In the genomic region with DNA sequence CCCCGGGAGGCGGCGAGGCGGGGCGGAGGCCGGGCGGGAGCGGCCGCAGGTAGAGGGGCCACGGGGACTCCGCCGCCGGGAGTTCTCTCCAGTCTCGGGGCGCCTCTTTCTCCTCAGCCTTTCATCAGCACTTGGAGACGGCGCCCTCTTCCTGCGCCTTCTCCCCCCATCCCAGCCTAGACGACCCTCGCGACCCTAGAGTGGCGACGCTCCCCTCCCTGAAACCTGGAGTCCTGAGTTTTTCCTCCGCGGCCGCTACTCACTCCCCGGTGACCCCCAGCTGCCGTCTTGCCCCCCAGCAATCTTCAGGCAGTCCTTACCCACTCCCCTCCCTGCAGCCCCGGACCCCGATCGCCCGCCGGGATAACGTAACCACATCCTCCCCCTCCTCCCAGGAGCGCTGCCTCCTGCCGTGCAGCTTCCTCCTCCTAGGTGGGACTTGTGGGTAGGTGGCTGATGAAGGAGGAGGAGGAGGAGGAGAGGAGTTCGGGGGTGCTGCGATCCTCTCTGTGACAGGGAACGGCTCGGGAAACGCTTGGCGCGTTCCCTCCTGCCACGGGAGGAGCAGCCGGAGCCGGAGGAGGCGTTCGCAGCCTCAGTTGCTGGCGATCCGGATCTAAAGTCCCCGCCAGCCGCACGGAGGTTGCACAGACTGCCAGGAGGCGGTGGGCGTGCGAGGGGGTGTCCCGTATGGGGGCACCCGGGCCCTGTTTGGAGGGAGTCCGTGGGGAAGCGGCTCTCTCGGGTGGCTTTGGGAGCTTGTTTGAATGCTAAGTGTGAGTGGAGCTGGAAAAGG, we compare ENCODE assay signal across 8 cellular contexts. TPM values are rescaled to one million over a fixed set of nuclear protein-coding genes. Genes with fewer than 3 reads are reported as not detected.
DNase-seq lines count a peak whose midpoint lies in the region; ATAC-seq and TF ChIP-seq lines count a peak whose summit lies in the region.

No MANE protein-coding gene starts in this region.

- peaks cover 11% of the 10 kb centered on the region for H3K4me1 Mint-ChIP-seq in CD8-positive, alpha-beta T cell (ENCODE audit: low read depth)

- intact Hi-C loops in CD8-positive, alpha-beta T cell (cut with DNase I, micrococcal nuclease), result no loop called here
- intact Hi-C loops in spleen (cut with DNase I; ENCODE audit: low total_unique reads), result no loop called here

- peaks cover 12% of the 10 kb centered on the region for H3K27me3 Mint-ChIP-seq in CD8-positive, alpha-beta T cell (ENCODE audit: low read depth)

- peaks cover 2% of the 10 kb centered on the region for H3K36me3 Mint-ChIP-seq in CD8-positive, alpha-beta T cell

- no peak for TF ChIP-seq CTCF in CD8-positive, alpha-beta T cell (IDR thresholded peaks at IDR 0.05)
- TF ChIP-seq CTCF in spleen (IDR thresholded peaks at IDR 0.05 in 8 of 11, conservative IDR thresholded peaks at IDR 0.05 in 3 of 11), result no peak

- H3K36me3 ChIP-seq in CD8-positive, alpha-beta T cell (ENCODE audit: insufficient read depth, low read length), result no peaks in the 10 kb centered on the region
- H3K36me3 ChIP-seq in spleen, result no peaks in the 10 kb centered on the region

- H3K9me3 ChIP-seq in CD8-positive, alpha-beta T cell (ENCODE audit: low read length), result no peaks in the 10 kb centered on the region
- peaks cover 0 to 30% (median 24%) of the 10 kb centered on the region in 8 donors for H3K9me3 ChIP-seq in spleen

- H3K27ac ChIP-seq in CD8-positive, alpha-beta T cell (ENCODE audit: low read depth, low read length), result no peak overlapping the region
- peak overlapping the region; percentile 81 for H3K27ac ChIP-seq in layer of hippocampus (ENCODE audit: low read depth, low read length)
- peak overlapping the region in 7 of 8 donors; percentile 66 to 85 (median 82) for H3K27ac ChIP-seq in spleen

- peak overlapping the region; percentile 61 for H3K4me3 ChIP-seq in CD8-positive, alpha-beta T cell (ENCODE audit: low read depth, low read length)
- H3K4me3 ChIP-seq in spleen, result peak overlapping the region; percentile 62 to 85 (median 78)

- H3K4me1 ChIP-seq in CD8-positive, alpha-beta T cell (ENCODE audit: insufficient read depth, low read length), result peaks cover 6% of the 10 kb centered on the region
- H3K4me1 ChIP-seq in spleen, result peaks cover 3 to 26% (median 14%) of the 10 kb centered on the region in 6 donors

- WGBS in spleen, 5 donors, result 0 to 5% (median 1%) methylated on average over 20 to 61 of the region's 61 CpGs

- no peak overlapping the region for H3K27ac Mint-ChIP-seq in CD8-positive, alpha-beta T cell

- peak overlapping the region; percentile 86 for H3K4me3 Mint-ChIP-seq in CD8-positive, alpha-beta T cell

- peak; percentile 23 for ATAC-seq in CD8-positive, alpha-beta T cell
- ATAC-seq in SK-N-SH treated with all-trans-retinoic acid at 6 μM for 48 hours, result peak; percentile 63
- ATAC-seq in GM19463 (IDR thresholded peaks at IDR 0.05; ENCODE audit: unreplicated experiment), result no peak

- CTCF ChIA-PET in CD8-positive, alpha-beta T cell (lab: Charles Lee), result no interaction called here

- no peak for TF ChIP-seq POLR2A in spleen (IDR thresholded peaks at IDR 0.05)

- no peaks in the 10 kb centered on the region for H3K27me3 ChIP-seq in CD8-positive, alpha-beta T cell (ENCODE audit: insufficient read depth, low read length)
- no peaks in the 10 kb centered on the region for H3K27me3 ChIP-seq in layer of hippocampus (ENCODE audit: control insufficient read depth, insufficient read depth, low read length)
- H3K27me3 ChIP-seq in spleen (replicated peaks in 1 of 7), result peaks cover 0 to 21% (median 6%) of the 10 kb centered on the region in 7 donors

- POLR2A ChIA-PET in CD8-positive, alpha-beta T cell (lab: Charles Lee), result no interaction called here

- DNase-seq in CD8-positive, alpha-beta T cell, result peak in 3 of 7 experiments; percentile 9 to 51 (median 21)
- DNase-seq in HCEC 1CT, result peak; percentile 33
- peak; percentile 6 for DNase-seq in central memory CD4-positive, alpha-beta T cell
- peak; percentile 80 for DNase-seq in spleen
- DNase-seq in OCI-M2 (lab: John Stamatoyannopoulos, UW; ENCODE audit: unreplicated experiment), result no peak

- H3K9me3 Mint-ChIP-seq in CD8-positive, alpha-beta T cell, result peaks cover 14% of the 10 kb centered on the region

TF ChIP-seq in SK-N-SH treated with all-trans-retinoic acid at 6 μM for 48 hours, 23 proteins besides CTCF, POLR2A, EP300 and RAD21:
- TF ChIP-seq ZFP3 (CRISPR knock-in tag; IDR thresholded peaks at IDR 0.05), result no peak
- no peak for TF ChIP-seq ZNF8 (CRISPR knock-in tag; IDR thresholded peaks at IDR 0.05)
- TF ChIP-seq TOX (CRISPR knock-in tag; IDR thresholded peaks at IDR 0.05; ENCODE audit: borderline replicate concordance), result no peak
- TF ChIP-seq BACH2 (CRISPR knock-in tag; IDR thresholded peaks at IDR 0.05; ENCODE audit: borderline replicate concordance), result no peak
- no peak for TF ChIP-seq ARNTL (CRISPR knock-in tag; IDR thresholded peaks at IDR 0.05; ENCODE audit: borderline replicate concordance, low read depth)
- TF ChIP-seq CREB5 (CRISPR knock-in tag; IDR thresholded peaks at IDR 0.05; ENCODE audit: low read depth), result no peak
- TF ChIP-seq GLIS3 (CRISPR knock-in tag; IDR thresholded peaks at IDR 0.05), result no peak
- no peak for TF ChIP-seq ZNF565 (CRISPR knock-in tag; conservative IDR thresholded peaks at IDR 0.05; ENCODE audit: low read depth)
- TF ChIP-seq ZC3H10 (CRISPR knock-in tag; IDR thresholded peaks at IDR 0.05), result no peak
- no peak for TF ChIP-seq SNAI2 (CRISPR knock-in tag; IDR thresholded peaks at IDR 0.05)
- TF ChIP-seq CSDC2 (CRISPR knock-in tag; IDR thresholded peaks at IDR 0.05), result no peak
- TF ChIP-seq, protein P1, sequence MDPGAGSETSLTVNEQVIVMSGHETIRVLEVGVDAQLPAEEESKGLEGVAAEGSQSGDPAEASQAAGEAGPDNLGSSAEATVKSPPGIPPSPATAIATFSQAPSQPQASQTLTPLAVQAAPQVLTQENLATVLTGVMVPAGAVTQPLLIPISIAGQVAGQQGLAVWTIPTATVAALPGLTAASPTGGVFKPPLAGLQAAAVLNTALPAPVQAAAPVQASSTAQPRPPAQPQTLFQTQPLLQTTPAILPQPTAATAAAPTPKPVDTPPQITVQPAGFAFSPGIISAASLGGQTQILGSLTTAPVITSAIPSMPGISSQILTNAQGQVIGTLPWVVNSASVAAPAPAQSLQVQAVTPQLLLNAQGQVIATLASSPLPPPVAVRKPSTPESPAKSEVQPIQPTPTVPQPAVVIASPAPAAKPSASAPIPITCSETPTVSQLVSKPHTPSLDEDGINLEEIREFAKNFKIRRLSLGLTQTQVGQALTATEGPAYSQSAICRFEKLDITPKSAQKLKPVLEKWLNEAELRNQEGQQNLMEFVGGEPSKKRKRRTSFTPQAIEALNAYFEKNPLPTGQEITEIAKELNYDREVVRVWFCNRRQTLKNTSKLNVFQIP (CRISPR knock-in tag; IDR thresholded peaks at IDR 0.05; ENCODE audit: borderline replicate concordance, low read depth), result no peak
- TF ChIP-seq PATZ1 (CRISPR knock-in tag; IDR thresholded peaks at IDR 0.05; ENCODE audit: borderline replicate concordance), result no peak

RNA-seq across cellular contexts. Expression of gene PLEKHA5, which starts 0.9 kb away (rescaled TPM):
- 1 to 10 TPM; 2.7 to 3.2 TPM for total RNA-seq in CD8-positive, alpha-beta T cell
- 10 to 100 TPM in 2 of 7 donors, 1 to 10 TPM in 5; 5.4 to 13.6 (median 9.2) TPM for total RNA-seq in spleen
- 1 to 10 TPM; 1.3 TPM for polyA plus RNA-seq in spleen
